8 cellular contexts compared by ENCODE assay signal in genomic region chr3:185552358-185552877, GRCh38. TPM values are rescaled to one million over a fixed set of nuclear protein-coding genes. Genes with fewer than 3 reads are reported as not detected.
DNase-seq lines count a peak whose midpoint lies in the region; ATAC-seq and TF ChIP-seq lines count a peak whose summit lies in the region.

Gene LIPH, minus strand, starts transcription at chr3:185552588. Its CDS starts 117 bp downstream, at chr3:185552471.

- H3K4me1 ChIP-seq in body of pancreas (peaks cover 24% of the 10 kb centered on the region), neuronal stem cell (ENCODE audit: control insufficient read depth in 2 of 2, insufficient read depth in 1 of 2, low read depth in 1 of 2, low read length in 2 of 2) (peaks cover 0 to 1% of the 10 kb centered on the region in 2 donors)

- intact Hi-C loops in body of pancreas (cut with DNase I), result no loop called here
- intact Hi-C loops in dorsolateral prefrontal cortex (cut with DNase I), result loop anchor here in 1 of 2 donors (10.0 kb wide), 1 partner anchor 188 kb away; the partner anchor contains the start of gene MAP3K13

- ATAC-seq in GM21825 (IDR thresholded peaks at IDR 0.05; ENCODE audit: unreplicated experiment), result peak; percentile 88
- peak; percentile 67 for ATAC-seq in body of pancreas

- H3K9me3 ChIP-seq in body of pancreas (no peaks in the 10 kb centered on the region), neuronal stem cell (replicated peaks in 1 of 2; ENCODE audit: control insufficient read depth in 2 of 2, insufficient read depth in 1 of 2, low read depth in 1 of 2, low read length in 2 of 2) (no peaks in the 10 kb centered on the region)

- H2AK5ac ChIP-seq in neuronal stem cell (ENCODE audit: low read depth, low read length), result no peak within 1 kb of the TSS

- no peak within 1 kb of the TSS for H2BK5ac ChIP-seq in neuronal stem cell (ENCODE audit: low read length)

- H3K27ac ChIP-seq in body of pancreas, result peak within 1 kb of the TSS in 3 of 4 donors; percentile 23 to 76 (median 66)
- no peak within 1 kb of the TSS for H3K27ac ChIP-seq in neuronal stem cell (replicated peaks; ENCODE audit: low read length)
- no peak within 1 kb of the TSS for H3K27ac ChIP-seq in dorsolateral prefrontal cortex

- H3K18ac ChIP-seq in neuronal stem cell (ENCODE audit: low read length), result no peak within 1 kb of the TSS

- no peak within 1 kb of the TSS for H2BK12ac ChIP-seq in neuronal stem cell (ENCODE audit: low read length)

- no peak within 1 kb of the TSS for H2BK15ac ChIP-seq in neuronal stem cell (ENCODE audit: low read length)

- peak within 1 kb of the TSS; percentile 28; the same call in 1 of the 2 replicates for H3K4me3 ChIP-seq in LNCaP clone FGC (ENCODE audit: low read depth, low read length)
- peak within 1 kb of the TSS in 1 of 2 donors; percentile 12 for H3K4me3 ChIP-seq in body of pancreas
- no peak within 1 kb of the TSS for H3K4me3 ChIP-seq in neuronal stem cell (ENCODE audit: low read length in 2 of 2)
- no peak within 1 kb of the TSS for H3K4me3 ChIP-seq in dorsolateral prefrontal cortex

- H2BK120ac ChIP-seq in neuronal stem cell (ENCODE audit: low read depth, low read length), result no peak within 1 kb of the TSS

- H3K9ac ChIP-seq in neuronal stem cell (ENCODE audit: low read depth, low read length, poor library complexity), result no peak within 1 kb of the TSS

- no peaks in the 10 kb centered on the region for H3K79me1 ChIP-seq in neuronal stem cell (ENCODE audit: low read depth, low read length)

- no peak within 1 kb of the TSS for H3K14ac ChIP-seq in neuronal stem cell (ENCODE audit: low read length)

- peak in 2 of 3 donors; percentile 74 to 82 for TF ChIP-seq POLR2A in body of pancreas (IDR thresholded peaks at IDR 0.05)

- TF ChIP-seq CTCF in LNCaP clone FGC (IDR thresholded peaks at IDR 0.05; ENCODE audit: control insufficient read depth, extremely low read depth, insufficient read depth) (no peak), body of pancreas (IDR thresholded peaks at IDR 0.05) (peak in 1 of 7 experiments; percentile 12), dorsolateral prefrontal cortex (IDR thresholded peaks at IDR 0.05 in 54 of 56, conservative IDR thresholded peaks at IDR 0.05 in 2 of 56; ENCODE audit: low read depth in 1 of 56, partially characterized antibody in 56 of 56) (no peak)

- DNase-seq in NCI-H524 (lab: John Stamatoyannopoulos, UW) (peak; percentile 1 to 48), NCI-H524 treated with DMSO at 0.1 percent for 48 hours (lab: John Stamatoyannopoulos, UW) (no peak), LNCaP clone FGC (ENCODE audit: low read depth) (no peak), body of pancreas (peak in 3 of 4 donors; percentile 38 to 52 (median 38)), neuronal stem cell (ENCODE audit: low spot score) (no peak), dorsolateral prefrontal cortex (no peak), 8988T (no peak)

- H4K8ac ChIP-seq in neuronal stem cell (ENCODE audit: low read depth, low read length), result no peak within 1 kb of the TSS

- H3K23ac ChIP-seq in neuronal stem cell (ENCODE audit: low read depth, low read length, poor library complexity), result no peak within 1 kb of the TSS

- H2AFZ ChIP-seq in neuronal stem cell (ENCODE audit: low read length), result peak within 1 kb of the TSS; percentile 54

- H3K36me3 ChIP-seq in body of pancreas (replicated peaks in 1 of 2; ENCODE audit: insufficient read depth in 1 of 2, low read depth in 2 of 2) (no peaks in the 10 kb centered on the region), neuronal stem cell (replicated peaks in 1 of 2; ENCODE audit: control insufficient read depth in 2 of 2, insufficient read depth in 2 of 2, low read length in 2 of 2) (no peaks in the 10 kb centered on the region)

- no peak within 1 kb of the TSS for H4K91ac ChIP-seq in neuronal stem cell (ENCODE audit: low read depth, low read length, poor library complexity)

- 34 to 39% methylated on average over 6 of the region's 6 CpGs for WGBS in body of pancreas, 2 donors
- no CpG with 5 or more reads among the region's 6 CpGs for WGBS in neuronal stem cell (ENCODE audit: extremely low coverage in 2 of 2, insufficient read length in 2 of 2, insufficient replicate concordance in 1 of 2), 2 donors

- H3K4me2 ChIP-seq in neuronal stem cell (ENCODE audit: insufficient read depth, low read length, poor library complexity, severe bottlenecking), result no peak within 1 kb of the TSS

- no peak within 1 kb of the TSS for H3K4ac ChIP-seq in neuronal stem cell (ENCODE audit: low read length)

- no peaks in the 10 kb centered on the region for H3K27me3 ChIP-seq in body of pancreas
- H3K27me3 ChIP-seq in neuronal stem cell (ENCODE audit: control insufficient read depth in 3 of 3, insufficient read depth in 3 of 3, low read depth in 1 of 3, low read length in 3 of 3), result peaks cover 0 to 5% (median 0%) of the 10 kb centered on the region in 3 experiments
- no peaks in the 10 kb centered on the region for H3K27me3 ChIP-seq in dorsolateral prefrontal cortex

RNA-seq across cellular contexts. Expression of gene LIPH, which starts in this region (rescaled TPM):
- total RNA-seq in body of pancreas (10 to 100 TPM; 10.9 to 14.8 TPM), dorsolateral prefrontal cortex (1 to 10 TPM in 41 of 120 experiments, under 1 TPM in 67, not detected in 12; 0.13 to 6.5 (median 0.80) TPM)
- polyA plus RNA-seq in neuronal stem cell (2013, experiment 1 of 2), result not detected
- polyA plus RNA-seq in neuronal stem cell (2013, experiment 2 of 2), result 0.03 TPM

Comparison
In these comparisons a context has a peak if more than half of its experiments do, and no peak if none do; other contexts are left out.
1. DNase-seq: peak in NCI-H524 (2 of 2) and body of pancreas (3 of 4); none in NCI-H524 treated with DMSO at 0.1 percent for 48 hours (single experiment), LNCaP clone FGC (single experiment), neuronal stem cell (single experiment), dorsolateral prefrontal cortex (0 of 10) and 8988T (single experiment).
2. H3K27ac ChIP-seq: peak in body of pancreas (3 of 4); none in neuronal stem cell (single experiment) and dorsolateral prefrontal cortex (0 of 59).